In genomic region chrX:153669174-153669890, GRCh38 we compare ENCODE assay signal across 8 cellular contexts. TPM values are rescaled to one million over a fixed set of nuclear protein-coding genes. Genes with fewer than 3 reads are reported as not detected.
DNase-seq lines count a peak whose midpoint lies in the region; ATAC-seq and TF ChIP-seq lines count a peak whose summit lies in the region.

No MANE protein-coding gene starts in this region.

- H3K36me3 ChIP-seq in ascending aorta (no peaks in the 10 kb centered on the region), left lung (no peaks in the 10 kb centered on the region), tibial artery (no peaks in the 10 kb centered on the region)

- no peaks in the 10 kb centered on the region for H3K4me1 ChIP-seq in ascending aorta
- H3K4me1 ChIP-seq in left lung: no peaks in the 10 kb centered on the region
- H3K4me1 ChIP-seq in tibial artery: peaks cover 0 to 6% (median 2%) of the 10 kb centered on the region in 4 donors

- H3K27ac ChIP-seq in ascending aorta: no peak overlapping the region
- no peak overlapping the region for H3K27ac ChIP-seq in left lung
- no peak overlapping the region for H3K27ac ChIP-seq in tibial artery

- intact Hi-C loops in ascending aorta (cut with DNase I): loop anchor here (2.0 to 10.0 kb wide), 5 partner anchors 59 to 711 kb away; no protein-coding TSS in a partner anchor
- intact Hi-C loops in left lung (cut with DNase I): loop anchor here in 1 of 2 donors (10.0 kb wide), 1 partner anchor 115 kb away; no protein-coding TSS in a partner anchor
- intact Hi-C loops in tibial artery (cut with DNase I; ENCODE audit: low total_unique reads): loop anchor here (5.0 kb wide), 2 partner anchors 62 to 132 kb away; no protein-coding TSS in a partner anchor

- TF ChIP-seq CTCF in ascending aorta (IDR thresholded peaks at IDR 0.05) (peak; percentile 41 to 73 (median 68)), left lung (IDR thresholded peaks at IDR 0.05) (peak; percentile 62 to 77), tibial artery (IDR thresholded peaks at IDR 0.05) (peak; percentile 49 to 63)

- H3K27me3 ChIP-seq in ascending aorta: peaks cover 4% of the 10 kb centered on the region
- peaks cover 5 to 45% of the 10 kb centered on the region in 2 donors for H3K27me3 ChIP-seq in left lung
- peaks cover 0 to 11% of the 10 kb centered on the region in 2 donors for H3K27me3 ChIP-seq in tibial artery

- peak; percentile 20 for ATAC-seq in left lung
- ATAC-seq in GM19452 (IDR thresholded peaks at IDR 0.05; ENCODE audit: unreplicated experiment): no peak
- no peak for ATAC-seq in GM18511 (IDR thresholded peaks at IDR 0.05; ENCODE audit: unreplicated experiment)

- H3K9me3 ChIP-seq in ascending aorta (no peaks in the 10 kb centered on the region), left lung (no peaks in the 10 kb centered on the region), tibial artery (no peaks in the 10 kb centered on the region)

- H3K4me3 ChIP-seq in ascending aorta (no peak overlapping the region), left lung (no peak overlapping the region), tibial artery (no peak overlapping the region)

- peak; percentile 66 for DNase-seq in GM03348 (ENCODE audit: low spot score)
- DNase-seq in NCI-H82 (lab: John Stamatoyannopoulos, UW): peak; percentile 71
- no peak for DNase-seq in ascending aorta (ENCODE audit: low spot score in 2 of 2)
- DNase-seq in left lung: peak; percentile 34 to 76
- no peak for DNase-seq in tibial artery
- DNase-seq in OCI-M2 (lab: John Stamatoyannopoulos, UW; ENCODE audit: unreplicated experiment): no peak

RNA-seq across cellular contexts. Expression of gene PNCK, which starts 4.3 kb away (rescaled TPM):
- total RNA-seq in ascending aorta (1.4 TPM), left lung (1 to 10 TPM in 1 of 2 donors, not detected in 1; 1.1 TPM)

RNA-seq across cellular contexts. Expression of gene SLC6A8, which starts 18.4 kb away (rescaled TPM):
- total RNA-seq in ascending aorta: 44.2 TPM
- total RNA-seq in left lung: 10 to 100 TPM; 10.5 to 11.2 TPM

RNA-seq across cellular contexts. Expression of gene DUSP9, which starts 22.3 kb away (rescaled TPM):
- total RNA-seq in ascending aorta: not detected
- total RNA-seq in left lung: under 1 TPM in 1 of 2 donors, not detected in 1; 0.16 TPM

RNA-seq across cellular contexts. Expression of gene BCAP31, which starts 54.9 kb away (rescaled TPM):
- total RNA-seq in ascending aorta (63.0 TPM), left lung (100 to 1,000 TPM; 218 to 243 TPM)

RNA-seq across cellular contexts. Expression of gene ABCD1, which starts 55.3 kb away (rescaled TPM):
- total RNA-seq in ascending aorta: 14.7 TPM
- 10 to 100 TPM; 14.2 to 18.5 TPM for total RNA-seq in left lung

Comparison
In these comparisons a context has a peak if more than half of its experiments do, and no peak if none do; other contexts are left out.
1. DNase-seq: peak in GM03348 (single experiment), NCI-H82 (single experiment) and left lung (2 of 2); none in ascending aorta (0 of 2), tibial artery (0 of 2) and OCI-M2 (single experiment).
2. Peak in every context shown above with its lines, with median percentiles within 50 percentile points of each other: CTCF ChIP-seq.